29 cellular contexts compared by ENCODE assay signal in the genomic region with DNA sequence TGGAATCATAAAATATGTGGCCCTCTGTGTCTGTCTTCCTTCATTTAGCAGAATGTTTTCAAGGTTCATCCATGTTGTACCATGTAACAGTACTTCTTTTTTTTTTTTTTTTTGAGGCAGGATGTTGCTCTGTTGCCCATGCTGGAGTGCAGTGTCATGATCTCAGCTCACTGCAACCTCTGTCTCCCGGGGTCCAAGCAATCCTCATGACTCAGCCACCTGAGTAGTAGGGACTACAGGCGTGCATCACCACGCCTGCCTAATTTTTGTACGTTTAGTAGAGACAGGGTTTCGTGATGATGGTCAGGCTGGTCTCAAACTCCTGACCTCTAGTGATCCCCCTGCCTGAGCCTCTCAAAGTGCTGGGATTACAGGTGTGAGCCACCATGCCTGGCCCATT. TPM values are rescaled to one million over a fixed set of nuclear protein-coding genes. Genes with fewer than 3 reads are reported as not detected.
A peak's percentile ranks its signal among the peaks of the same experiment; 100 is the strongest.
DNase-seq lines count a peak whose midpoint lies in the region; ATAC-seq lines count a peak whose summit lies in the region.
"Had no signal": no experiment of that assay in that cellular context is flagged by ENCODE, and none has a peak within 500 bp of the region (broad histone marks: within the 10 kb centered on the region; RNA-seq: fewer than 3 reads in every experiment).

No MANE protein-coding gene starts in this region.

- H3K4me3 Mint-ChIP-seq in CD4-positive, CD25-positive, alpha-beta regulatory T cell: no peak overlapping the region
- H3K4me3 Mint-ChIP-seq: CD8-positive, alpha-beta memory T cell; neural crest cell; T-helper 2 cell treated with Interferon-gamma antibody and Interleukin-4, amounts not matched to agents 5 μg/mL and 100 μg/mL, for 36 hours had no signal

- peaks cover 22% of the 10 kb centered on the region for H3K4me1 ChIP-seq in ACC112 (ENCODE audit: control insufficient read depth, insufficient read depth, low read length, unreplicated experiment)
- peaks cover 6% of the 10 kb centered on the region for H3K4me1 ChIP-seq in CD4-positive, CD25-positive, alpha-beta regulatory T cell (ENCODE audit: control insufficient read depth, insufficient read depth, low read length, poor library complexity, severe bottlenecking)
- H3K4me1 ChIP-seq: breast epithelium had no signal

- no peak for ATAC-seq in CD4-positive, CD25-positive, alpha-beta regulatory T cell (ENCODE audit: low read depth in 2 of 2)
- ATAC-seq in HG03469 (IDR thresholded peaks at IDR 0.05; ENCODE audit: unreplicated experiment) (no peak), GM19455 (IDR thresholded peaks at IDR 0.05; ENCODE audit: unreplicated experiment) (no peak), GM21825 (IDR thresholded peaks at IDR 0.05; ENCODE audit: unreplicated experiment) (no peak)
- ATAC-seq: esophagus mucosa, left ventricle myocardium superior had no signal

- DNase-seq in CD4-positive, CD25-positive, alpha-beta regulatory T cell: no peak
- peak; percentile 50 for DNase-seq in HT1080 (ENCODE audit: low read depth)
- peak; percentile 60 for DNase-seq in kidney tubule cell (ENCODE audit: low spot score)
- DNase-seq: activated CD4-positive, alpha-beta T cell treated with anti-CD3 and anti-CD28 coated beads, Interleukin-2, amount 50 U/mL, for 1 hour; activated effector memory CD4-positive, alpha-beta T cell treated with Interleukin-2 at 50 U/mL for 16 hours; adrenal gland; CD8-positive, alpha-beta memory T cell; effector memory CD4-positive, alpha-beta T cell; hippocampal formation; IMR-90; left ventricle myocardium superior; NCI-H1105 treated with DMSO at 0.1 percent for 48 hours; NCI-H2081; NCI-H345; NCI-H748 treated with DMSO at 0.1 percent for 48 hours; posterior cingulate gyrus; sigmoid colon; stimulated activated CD4-positive, alpha-beta T cell treated with anti-CD3 and anti-CD28 coated beads, Interleukin-15, amount 100 ng/mL, for 24 hours; stomach had no signal

- no peaks in the 10 kb centered on the region for H3K27me3 ChIP-seq in ACC112 (ENCODE audit: insufficient read depth, low read length)
- H3K27me3 ChIP-seq in CD4-positive, CD25-positive, alpha-beta regulatory T cell (ENCODE audit: control insufficient read depth, insufficient read depth, low read length): no peaks in the 10 kb centered on the region
- H3K27me3 ChIP-seq: adrenal gland, breast epithelium, sigmoid colon, stomach, tibial nerve had no signal

- H3K27me3 Mint-ChIP-seq in CD4-positive, CD25-positive, alpha-beta regulatory T cell: no peaks in the 10 kb centered on the region
- H3K27me3 Mint-ChIP-seq: CD8-positive, alpha-beta memory T cell had no signal

- H2AFZ ChIP-seq in ACC112 (ENCODE audit: low read length, unreplicated experiment): no peak overlapping the region

- H3K4me1 Mint-ChIP-seq in CD4-positive, CD25-positive, alpha-beta regulatory T cell: peaks cover 18 to 30% (median 26%) of the 10 kb centered on the region in 4 donors

- peaks cover 31% of the 10 kb centered on the region for H3K36me3 Mint-ChIP-seq in CD4-positive, CD25-positive, alpha-beta regulatory T cell

- peak overlapping the region; percentile 32 to 58 (median 49) for H3K27ac Mint-ChIP-seq in CD4-positive, CD25-positive, alpha-beta regulatory T cell
- H3K27ac Mint-ChIP-seq: T-helper 2 cell treated with Interferon-gamma antibody and Interleukin-4, amounts not matched to agents 5 μg/mL and 100 μg/mL, for 36 hours had no signal

- peaks cover 0 to 2% (median 0%) of the 10 kb centered on the region in 7 donors for H3K9me3 Mint-ChIP-seq in CD4-positive, CD25-positive, alpha-beta regulatory T cell
- H3K9me3 Mint-ChIP-seq: neural crest cell; T-helper 2 cell treated with Interferon-gamma antibody and Interleukin-4, amounts not matched to agents 5 μg/mL and 100 μg/mL, for 36 hours had no signal

- H3K79me2 ChIP-seq in ACC112 (ENCODE audit: control insufficient read depth, insufficient read depth, low read length, unreplicated experiment): peaks cover 80% of the 10 kb centered on the region

- peaks cover 37% of the 10 kb centered on the region for H3K36me3 ChIP-seq in ACC112 (ENCODE audit: insufficient read depth, low read length)
- H3K36me3 ChIP-seq in CD4-positive, CD25-positive, alpha-beta regulatory T cell (ENCODE audit: control insufficient read depth, insufficient read depth, low read length): peaks cover 65% of the 10 kb centered on the region
- H3K36me3 ChIP-seq: breast epithelium had no signal

- H3K27ac ChIP-seq in ACC112 (ENCODE audit: low read depth, low read length): peak overlapping the region; percentile 41; the same call in 1 of the 2 replicates
- no peak overlapping the region for H3K27ac ChIP-seq in CD4-positive, CD25-positive, alpha-beta regulatory T cell (ENCODE audit: insufficient read depth, low read length, poor library complexity, severe bottlenecking)
- H3K27ac ChIP-seq: adrenal gland, breast epithelium, sigmoid colon, stomach, tibial nerve, VCaP had no signal

- no peak overlapping the region for H3K4me3 ChIP-seq in ACC112 (ENCODE audit: low read depth, low read length)
- no peak overlapping the region for H3K4me3 ChIP-seq in CD4-positive, CD25-positive, alpha-beta regulatory T cell (ENCODE audit: low read depth, low read length)
- H3K4me3 ChIP-seq: adrenal gland, breast epithelium, sigmoid colon, stomach, tibial nerve had no signal

- H3K9me3 ChIP-seq in CD4-positive, CD25-positive, alpha-beta regulatory T cell (ENCODE audit: control insufficient read depth in 2 of 2, low read length in 2 of 2): no peaks in the 10 kb centered on the region
- H3K9me3 ChIP-seq: adrenal gland, breast epithelium, sigmoid colon, stomach, tibial nerve had no signal

RNA-seq across cellular contexts. Expression of gene RAB1A, which starts 31.2 kb away (rescaled TPM):
- total RNA-seq in CD4-positive, CD25-positive, alpha-beta regulatory T cell: 79.3 TPM
- 10 to 100 TPM; 50.4 to 64.7 (median 58.0) TPM for polyA plus RNA-seq in CD4-positive, CD25-positive, alpha-beta regulatory T cell
- total RNA-seq in HT1080 (2014; rRNA removed; shearing (Covaris generic)): 87.6 and 108 TPM in 2 replicates
- polyA plus RNA-seq in HT1080 (2015; cell fraction: cytosol; rRNA removed): 147 and 149 TPM in 2 replicates
- 74.2 and 92.0 TPM in 2 replicates for polyA plus RNA-seq in HT1080 (2015; cell fraction: nucleus; rRNA removed)

RNA-seq across cellular contexts. Expression of gene CEP68, which starts 42.5 kb away (rescaled TPM):
- 18.8 TPM for total RNA-seq in CD4-positive, CD25-positive, alpha-beta regulatory T cell
- polyA plus RNA-seq in CD4-positive, CD25-positive, alpha-beta regulatory T cell: 10 to 100 TPM; 19.9 to 27.8 (median 26.7) TPM
- 3.4 and 3.7 TPM in 2 replicates for total RNA-seq in HT1080 (2014; rRNA removed; shearing (Covaris generic))
- polyA plus RNA-seq in HT1080 (2015; cell fraction: cytosol; rRNA removed): 5.2 and 5.8 TPM in 2 replicates
- polyA plus RNA-seq in HT1080 (2015; cell fraction: nucleus; rRNA removed): 8.5 and 10.7 TPM in 2 replicates

Comparison
In these comparisons a context has a peak if more than half of its experiments do, and no peak if none do; other contexts are left out.
1. DNase-seq: peak in HT1080 (single experiment) and kidney tubule cell (single experiment); none in CD4-positive, CD25-positive, alpha-beta regulatory T cell (0 of 3).